ENCODE assay signal across 24 cellular contexts in genomic region chr6:119628691-119629621, GRCh38.
DNase-seq lines count a peak whose midpoint lies in the region; ATAC-seq, FAIRE-seq and TF ChIP-seq lines count a peak whose summit lies in the region.
"Had no signal": no experiment of that assay in that cellular context is flagged by ENCODE, and none has a peak within 500 bp of the region (broad histone marks: within the 10 kb centered on the region; RNA-seq: fewer than 3 reads in every experiment).

No MANE protein-coding gene starts in this region.

- peaks cover 11% of the 10 kb centered on the region for H3K4me1 ChIP-seq in astrocyte (ENCODE audit: insufficient read depth, low read length)
- H3K4me1 ChIP-seq in foreskin keratinocyte: peaks cover 27% of the 10 kb centered on the region

- H3K36me3 Mint-ChIP-seq in astrocyte (ENCODE audit: low read depth, unreplicated experiment) (no peaks in the 10 kb centered on the region), CD14-positive monocyte (no peaks in the 10 kb centered on the region)
- H3K36me3 Mint-ChIP-seq: stimulated activated effector memory CD8-positive, alpha-beta T cell treated with anti-CD3 and anti-CD28 coated beads, Interleukin-12 subunit alpha, Interleukin-12 subunit beta, amount 100 ng/mL, for 72 hours had no signal

- H3K27ac Mint-ChIP-seq in astrocyte (ENCODE audit: unreplicated experiment): no peak overlapping the region
- H3K27ac Mint-ChIP-seq in CD14-positive monocyte: no peak overlapping the region
- H3K27ac Mint-ChIP-seq: activated B cell treated with CpG ODN at 0.5 μM for 24 hours; dendritic cell treated with granulocyte-macrophage colony-stimulating factor and Interleukin-4, amounts not matched to agents 40 ng/mL and 50 ng/mL, for 4 days; stimulated activated effector memory CD8-positive, alpha-beta T cell treated with anti-CD3 and anti-CD28 coated beads, Interleukin-12 subunit alpha, Interleukin-12 subunit beta, amount 100 ng/mL, for 72 hours; T-helper 1 cell treated with Interleukin-12 subunit alpha and Interleukin-12 subunit beta and Interleukin-4 antibody, amounts not matched to agents 30 μg/mL and 1 μg/mL, for 36 hours had no signal

- no peaks in the 10 kb centered on the region for H4K20me1 ChIP-seq in astrocyte (ENCODE audit: insufficient read depth, low read length)

- H3K27me3 ChIP-seq in H7 (ENCODE audit: control insufficient read depth, insufficient read depth, low read length) (no peaks in the 10 kb centered on the region), astrocyte (ENCODE audit: insufficient read depth, low read length) (no peaks in the 10 kb centered on the region), foreskin keratinocyte (no peaks in the 10 kb centered on the region)

- H2AFZ ChIP-seq in astrocyte (ENCODE audit: low read depth, low read length): no peak overlapping the region

- H3K36me3 ChIP-seq in H7 (replicated peaks; ENCODE audit: control insufficient read depth, insufficient read depth, low read length) (no peaks in the 10 kb centered on the region), astrocyte (ENCODE audit: insufficient read depth, low read length) (no peaks in the 10 kb centered on the region)

- ATAC-seq in foreskin keratinocyte (peak; percentile 22), GM19395 (IDR thresholded peaks at IDR 0.05; ENCODE audit: unreplicated experiment) (no peak), GM19023 (IDR thresholded peaks at IDR 0.05; ENCODE audit: unreplicated experiment) (no peak)
- ATAC-seq: stimulated activated effector memory CD8-positive, alpha-beta T cell treated with anti-CD3 and anti-CD28 coated beads, Interleukin-12 subunit alpha, Interleukin-12 subunit beta, amount 100 ng/mL, for 72 hours had no signal

- FAIRE-seq in astrocyte (lab: Jason Lieb, UNC): no peak
- FAIRE-seq: frontal cortex, kidney, urothelium cell line had no signal

- H3K27ac ChIP-seq in 22Rv1 (no peak overlapping the region), astrocyte (ENCODE audit: low read depth, low read length) (no peak overlapping the region), foreskin keratinocyte (peak overlapping the region; percentile 58)
- H3K27ac ChIP-seq: C4-2B had no signal

- intact Hi-C loops in CD14-positive monocyte (cut with micrococcal nuclease): no loop called here

- H3K9me3 Mint-ChIP-seq in astrocyte (ENCODE audit: unreplicated experiment) (no peaks in the 10 kb centered on the region), CD14-positive monocyte (peaks cover 0 to 6% (median 4%) of the 10 kb centered on the region in 7 donors)
- H3K9me3 Mint-ChIP-seq: stimulated activated effector memory CD8-positive, alpha-beta T cell treated with anti-CD3 and anti-CD28 coated beads, Interleukin-12 subunit alpha, Interleukin-12 subunit beta, amount 100 ng/mL, for 72 hours; T-helper 1 cell treated with Interleukin-12 subunit alpha and Interleukin-12 subunit beta and Interleukin-4 antibody, amounts not matched to agents 30 μg/mL and 1 μg/mL, for 36 hours had no signal

- no peak overlapping the region for H3K9ac ChIP-seq in astrocyte (ENCODE audit: low read length)

- DNase-seq in H7 (peak; percentile 4), astrocyte (ENCODE audit: low read depth) (no peak), foreskin keratinocyte (no peak), CD14-positive monocyte (ENCODE audit: low spot score) (no peak), NCI-H82 treated with DMSO at 0.1 percent for 48 hours (lab: John Stamatoyannopoulos, UW; ENCODE audit: unreplicated experiment) (no peak)
- DNase-seq: activated B cell treated with CpG ODN at 0.5 μM for 24 hours; activated CD4-positive, alpha-beta T cell treated with anti-CD3 and anti-CD28 coated beads, Interleukin-2, amount 50 U/mL, for 48 hours; activated CD8-positive, alpha-beta memory T cell treated with anti-CD3 and anti-CD28 coated beads, Interleukin-2, amount 50 U/mL, for 48 hours; activated gamma-delta T cell treated with Interleukin-2 at 50 U/mL for 16 hours; GF-D8; kidney; NCI-H1092; NCI-H187 treated with DMSO at 0.1 percent for 48 hours; stimulated activated CD4-positive, alpha-beta T cell treated with anti-CD3 and anti-CD28 coated beads, Interleukin-2, amount 100 ng/mL, for 24 hours had no signal

- peaks cover 16% of the 10 kb centered on the region for H3K4me1 Mint-ChIP-seq in astrocyte (ENCODE audit: low read depth, unreplicated experiment)
- H3K4me1 Mint-ChIP-seq in CD14-positive monocyte: no peaks in the 10 kb centered on the region
- H3K4me1 Mint-ChIP-seq: activated B cell treated with CpG ODN at 0.5 μM for 24 hours; stimulated activated effector memory CD8-positive, alpha-beta T cell treated with anti-CD3 and anti-CD28 coated beads, Interleukin-12 subunit alpha, Interleukin-12 subunit beta, amount 100 ng/mL, for 72 hours had no signal

- TF ChIP-seq CTCF in 22Rv1 (IDR thresholded peaks at IDR 0.05) (0 out of 2 replicates have a peak, but pooled peaks have one; percentile 9), astrocyte (IDR thresholded peaks at IDR 0.05; ENCODE audit: insufficient read depth, low read depth, low read length) (peak; percentile 3), foreskin keratinocyte (conservative IDR thresholded peaks at IDR 0.05) (peak; percentile 11), CD14-positive monocyte (IDR thresholded peaks at IDR 0.05) (no peak)

- H3K9me3 ChIP-seq in astrocyte (ENCODE audit: insufficient read depth, low read depth, low read length): no peaks in the 10 kb centered on the region

- no peaks in the 10 kb centered on the region for H3K79me2 ChIP-seq in astrocyte (ENCODE audit: insufficient read depth, low read length)

- no peak overlapping the region for H3K4me3 ChIP-seq in H7 (ENCODE audit: insufficient read depth, low read depth, low read length)
- no peak overlapping the region for H3K4me3 ChIP-seq in astrocyte (ENCODE audit: insufficient read depth, low read depth, low read length)
- H3K4me3 ChIP-seq: skin epidermis had no signal

- H3K4me3 Mint-ChIP-seq in astrocyte (ENCODE audit: unreplicated experiment) (no peak overlapping the region), CD14-positive monocyte (no peak overlapping the region)
- H3K4me3 Mint-ChIP-seq: activated B cell treated with CpG ODN at 0.5 μM for 24 hours; dendritic cell treated with granulocyte-macrophage colony-stimulating factor and Interleukin-4, amounts not matched to agents 40 ng/mL and 50 ng/mL, for 4 days; stimulated activated effector memory CD8-positive, alpha-beta T cell treated with anti-CD3 and anti-CD28 coated beads, Interleukin-12 subunit alpha, Interleukin-12 subunit beta, amount 100 ng/mL, for 72 hours; T-helper 1 cell treated with Interleukin-12 subunit alpha and Interleukin-12 subunit beta and Interleukin-4 antibody, amounts not matched to agents 30 μg/mL and 1 μg/mL, for 36 hours had no signal

- no peak overlapping the region for H3K4me2 ChIP-seq in astrocyte (ENCODE audit: low read length)

- H3K27me3 Mint-ChIP-seq in astrocyte (ENCODE audit: low read depth, unreplicated experiment) (no peaks in the 10 kb centered on the region), CD14-positive monocyte (ENCODE audit: low read depth in 3 of 3) (peaks cover 0 to 1% (median 0%) of the 10 kb centered on the region in 3 donors)
- H3K27me3 Mint-ChIP-seq: dendritic cell treated with granulocyte-macrophage colony-stimulating factor and Interleukin-4, amounts not matched to agents 40 ng/mL and 50 ng/mL, for 4 days had no signal
